8 cellular contexts compared by ENCODE assay signal in the genomic region with DNA sequence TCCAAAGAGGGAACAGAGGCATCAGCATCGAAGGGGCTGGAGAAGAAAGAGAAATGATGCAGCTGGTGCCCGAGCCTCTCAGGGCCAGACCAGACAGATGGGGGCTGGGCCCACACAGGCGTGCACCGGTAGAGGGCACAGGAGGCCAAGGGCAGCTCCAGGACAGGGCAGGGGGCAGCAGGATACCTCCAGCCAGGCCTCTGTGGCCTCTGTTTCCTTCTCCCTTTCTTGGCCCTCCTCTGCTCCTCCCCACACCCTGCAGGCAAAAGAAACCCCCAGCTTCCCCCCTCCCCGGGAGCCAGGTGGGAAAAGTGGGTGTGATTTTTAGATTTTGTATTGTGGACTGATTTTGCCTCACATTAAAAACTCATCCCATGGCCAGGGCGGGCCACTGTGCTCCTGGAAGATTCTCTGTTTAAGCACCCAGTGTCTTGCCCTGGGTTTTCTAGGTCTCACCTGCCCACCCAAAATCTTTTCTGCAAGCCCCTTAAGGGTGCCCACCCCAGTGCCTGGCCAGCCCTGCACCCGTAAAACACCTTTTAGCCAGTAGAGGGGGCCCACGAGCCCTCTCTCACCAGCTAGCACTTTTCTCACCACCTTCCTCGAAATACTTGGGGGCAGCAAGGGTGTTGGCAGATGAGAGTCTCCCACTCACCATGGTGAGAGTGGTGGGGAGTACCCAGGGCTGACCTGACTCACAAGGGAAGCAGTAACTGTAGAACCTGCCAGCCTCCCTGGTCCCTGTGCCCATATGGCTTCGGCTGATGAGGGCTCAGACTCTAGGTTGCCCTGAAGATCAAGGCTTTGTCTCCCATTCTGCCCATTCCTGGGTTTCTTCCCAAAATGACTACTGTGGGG. TPM values are rescaled to one million over a fixed set of nuclear protein-coding genes. Genes with fewer than 3 reads are reported as not detected.
DNase-seq lines count a peak whose midpoint lies in the region; ATAC-seq, FAIRE-seq and TF ChIP-seq lines count a peak whose summit lies in the region.

No MANE protein-coding gene starts in this region.

- H2AFZ ChIP-seq in trophoblast cell (ENCODE audit: insufficient read depth, low read length, poor library complexity): peak overlapping the region; percentile 33

- peaks cover 24% of the 10 kb centered on the region for H3K36me3 ChIP-seq in HAP-1 (replicated peaks)
- H3K36me3 ChIP-seq in trophoblast cell (ENCODE audit: control insufficient read depth in 1 of 2, insufficient read depth in 2 of 2, low read length in 2 of 2): peaks cover 41 to 51% of the 10 kb centered on the region in 2 experiments
- H3K36me3 ChIP-seq in uterus: no peaks in the 10 kb centered on the region

- H4K91ac ChIP-seq in trophoblast cell (ENCODE audit: low read depth, low read length): peak overlapping the region; percentile 94

- ATAC-seq in foreskin keratinocyte: no peak
- ATAC-seq in GM19452 (IDR thresholded peaks at IDR 0.05; ENCODE audit: unreplicated experiment): no peak

- no peak overlapping the region for H3K4me2 ChIP-seq in trophoblast cell (ENCODE audit: low read length)

- H4K12ac ChIP-seq in trophoblast cell (ENCODE audit: low read depth, low read length): no peak overlapping the region

- H3K9ac ChIP-seq in trophoblast cell (ENCODE audit: low read length): no peak overlapping the region

- H3K18ac ChIP-seq in trophoblast cell (ENCODE audit: low read length): peak overlapping the region; percentile 74

- H3K4ac ChIP-seq in trophoblast cell (ENCODE audit: low read depth, low read length): peak overlapping the region; percentile 72

- H2BK5ac ChIP-seq in trophoblast cell (ENCODE audit: low read depth, low read length, poor library complexity): peak overlapping the region; percentile 96

- peak overlapping the region; percentile 50 for H4K8ac ChIP-seq in trophoblast cell (ENCODE audit: low read depth, low read length)

- H2BK120ac ChIP-seq in trophoblast cell (ENCODE audit: insufficient read depth, low read length, poor library complexity): peak overlapping the region; percentile 97

- H3K4me1 ChIP-seq in HAP-1 (peaks cover 23% of the 10 kb centered on the region), foreskin keratinocyte (peaks cover 17% of the 10 kb centered on the region), trophoblast cell (ENCODE audit: control insufficient read depth in 1 of 2, insufficient read depth in 2 of 2, low read length in 2 of 2) (peaks cover 33 to 45% of the 10 kb centered on the region in 2 experiments), uterus (peaks cover 0 to 3% of the 10 kb centered on the region in 2 donors)

- no peak overlapping the region for H3K23ac ChIP-seq in trophoblast cell (ENCODE audit: low read length)

- no CpG with 5 or more reads among the region's 10 CpGs for WGBS in trophoblast cell (ENCODE audit: extremely low coverage, insufficient coverage, insufficient read length)

- peak; percentile 50 for DNase-seq in AG20443 (ENCODE audit: low spot score)
- DNase-seq in HAP-1 (ENCODE audit: low spot score in 2 of 2): peak; percentile 47 to 82
- DNase-seq in RCC 7860 (ENCODE audit: low spot score): peak; percentile 52
- peak; percentile 32 for DNase-seq in activated T-helper 9 cell treated with anti-CD3 and anti-CD28 coated beads, Interleukin-2, amount 50 U/mL, for 16 hours (ENCODE audit: low read depth)
- DNase-seq in foreskin keratinocyte: no peak
- DNase-seq in trophoblast cell: peak in 1 of 2 donors; percentile 43
- DNase-seq in uterus: peak; percentile 59 to 62

- H3K27ac ChIP-seq in foreskin keratinocyte (no peak overlapping the region), trophoblast cell (ENCODE audit: low read depth, low read length) (peak overlapping the region; percentile 76), uterus (peak overlapping the region; percentile 47 to 68)

- in situ Hi-C loops in HAP-1 (cut with MboI; ENCODE audit: low sequenced_read_pairs): loop anchor here (5.0 to 10.0 kb wide), 2 partner anchors 38 to 155 kb away; a partner anchor contains a TSS

- no peaks in the 10 kb centered on the region for H3K27me3 ChIP-seq in HAP-1 (ENCODE audit: low read depth)
- no peaks in the 10 kb centered on the region for H3K27me3 ChIP-seq in foreskin keratinocyte
- no peaks in the 10 kb centered on the region for H3K27me3 ChIP-seq in trophoblast cell (ENCODE audit: insufficient read depth, low read length)
- H3K27me3 ChIP-seq in uterus: no peaks in the 10 kb centered on the region

- no peaks in the 10 kb centered on the region for H3K9me3 ChIP-seq in HAP-1
- H3K9me3 ChIP-seq in trophoblast cell (ENCODE audit: insufficient read depth, low read depth, low read length): no peaks in the 10 kb centered on the region
- H3K9me3 ChIP-seq in uterus: no peaks in the 10 kb centered on the region

- peaks cover 55% of the 10 kb centered on the region for H3K79me1 ChIP-seq in trophoblast cell (ENCODE audit: low read length)

- FAIRE-seq in RCC 7860 (lab: Jason Lieb, UNC): no peak

- H2AK5ac ChIP-seq in trophoblast cell (ENCODE audit: low read length): peak overlapping the region; percentile 95

- H3K14ac ChIP-seq in trophoblast cell (ENCODE audit: low read length): peak overlapping the region; percentile 54

- H3K79me2 ChIP-seq in trophoblast cell (ENCODE audit: control insufficient read depth, insufficient read depth, low read length, poor library complexity): peaks cover 24% of the 10 kb centered on the region

- TF ChIP-seq POLR2A in uterus (IDR thresholded peaks at IDR 0.05): no peak

- H3K4me3 ChIP-seq in HAP-1 (no peak overlapping the region), trophoblast cell (ENCODE audit: low read depth, low read length) (no peak overlapping the region), uterus (no peak overlapping the region)

- TF ChIP-seq CTCF in foreskin keratinocyte (conservative IDR thresholded peaks at IDR 0.05) (peak; percentile 82), uterus (IDR thresholded peaks at IDR 0.05) (peak; percentile 73 to 78 (median 76))

- intact Hi-C loops in uterus (cut with DNase I; ENCODE audit: low total_unique reads): loop anchor here (5.0 kb wide), 1 partner anchor 43 kb away; no protein-coding TSS in a partner anchor

- peak overlapping the region; percentile 85 for H2BK12ac ChIP-seq in trophoblast cell (ENCODE audit: low read length)

RNA-seq across cellular contexts. Expression of a gene that starts 35.7 kb away (rescaled TPM):
- total RNA-seq in foreskin keratinocyte: 18.8 and 27.9 TPM in 2 replicates
- 21.4 and 31.9 TPM in 2 replicates for polyA plus RNA-seq in foreskin keratinocyte
- 992 and 1,052 TPM in 2 replicates for polyA plus RNA-seq in trophoblast cell (2013)
- 100 to 1,000 TPM; 364 to 646 (median 505) TPM for total RNA-seq in uterus

RNA-seq across cellular contexts. Expression of a gene that starts 55.1 kb away (rescaled TPM):
- 105 and 125 TPM in 2 replicates for total RNA-seq in foreskin keratinocyte
- 132 and 150 TPM in 2 replicates for polyA plus RNA-seq in foreskin keratinocyte
- 246 and 265 TPM in 2 replicates for polyA plus RNA-seq in trophoblast cell (2013)
- total RNA-seq in uterus: 100 to 1,000 TPM in 1 of 4 donors, 10 to 100 TPM in 3; 40.7 to 147 (median 56.0) TPM

Comparison
In these comparisons a context has a peak if more than half of its experiments do, and no peak if none do; other contexts are left out.
1. DNase-seq: peak in AG20443 (single experiment), HAP-1 (2 of 2), RCC 7860 (single experiment), activated T-helper 9 cell treated with anti-CD3 and anti-CD28 coated beads, Interleukin-2, amount 50 U/mL, for 16 hours (single experiment) and uterus (2 of 2); none in foreskin keratinocyte (0 of 2).
2. RNA of a gene that starts 35.7 kb away (total RNA-seq): 364 to 646 TPM in uterus; 18.8 to 27.9 TPM in foreskin keratinocyte; every median in the first group is over 10 times any median in the second.